Comparison of ENCODE assay signal across 8 cellular contexts in genomic region chrX:103686199-103687072, GRCh38. TPM values are rescaled to one million over a fixed set of nuclear protein-coding genes. Genes with fewer than 3 reads are reported as not detected.
DNase-seq lines count a peak whose midpoint lies in the region; ATAC-seq and TF ChIP-seq lines count a peak whose summit lies in the region.

TSS of gene MORF4L2 (minus strand) at chrX:103686699. CDS start at chrX:103677027, 9,672 bp downstream.

- H3K27ac Mint-ChIP-seq in activated T-helper 17 cell treated with anti-CD3 and anti-CD28 coated beads, Interleukin-2, amount 50 U/mL, for 72 hours, result no peak within 1 kb of the TSS
- H3K27ac Mint-ChIP-seq in natural killer cell, result no peak within 1 kb of the TSS
- H3K27ac Mint-ChIP-seq in stimulated activated naive CD8-positive, alpha-beta T cell treated with anti-CD3 and anti-CD28 coated beads, Interleukin-15, Interleukin-2, amounts not matched to agents 100 ng/mL and 50 ng/mL, for 24 hours, result peak within 1 kb of the TSS; percentile 92

- H3K9me3 Mint-ChIP-seq in activated T-helper 17 cell treated with anti-CD3 and anti-CD28 coated beads, Interleukin-2, amount 50 U/mL, for 72 hours, result no peaks in the 10 kb centered on the region
- no peaks in the 10 kb centered on the region for H3K9me3 Mint-ChIP-seq in natural killer cell
- no peaks in the 10 kb centered on the region for H3K9me3 Mint-ChIP-seq in stimulated activated naive CD8-positive, alpha-beta T cell treated with anti-CD3 and anti-CD28 coated beads, Interleukin-15, Interleukin-2, amounts not matched to agents 100 ng/mL and 50 ng/mL, for 24 hours

- TF ChIP-seq CTCF in LNCaP clone FGC (IDR thresholded peaks at IDR 0.05; ENCODE audit: control insufficient read depth, extremely low read depth, insufficient read depth) (no peak), RWPE1 (conservative IDR thresholded peaks at IDR 0.05; ENCODE audit: low read depth) (no peak), natural killer cell (IDR thresholded peaks at IDR 0.05) (no peak)

- ATAC-seq in activated T-helper 17 cell treated with anti-CD3 and anti-CD28 coated beads, Interleukin-2, amount 50 U/mL, for 72 hours (replicated peaks), result peak; percentile 91
- peak; percentile 81 to 92 (median 85) for ATAC-seq in natural killer cell

- peaks cover 38% of the 10 kb centered on the region for H3K36me3 Mint-ChIP-seq in activated T-helper 17 cell treated with anti-CD3 and anti-CD28 coated beads, Interleukin-2, amount 50 U/mL, for 72 hours (ENCODE audit: low read depth)
- no peaks in the 10 kb centered on the region for H3K36me3 Mint-ChIP-seq in natural killer cell
- peaks cover 31% of the 10 kb centered on the region for H3K36me3 Mint-ChIP-seq in stimulated activated naive CD8-positive, alpha-beta T cell treated with anti-CD3 and anti-CD28 coated beads, Interleukin-15, Interleukin-2, amounts not matched to agents 100 ng/mL and 50 ng/mL, for 24 hours (ENCODE audit: low read depth)

- intact Hi-C loops in natural killer cell (cut with micrococcal nuclease), result loop anchor here (2.0 to 5.0 kb wide), 4 partner anchors 154 to 480 kb away; partner anchors contain the start of genes FAM199X and ZCCHC18

- peak within 1 kb of the TSS; percentile 89 for H3K4me3 ChIP-seq in LNCaP clone FGC (ENCODE audit: low read depth, low read length)

- H3K27ac ChIP-seq in RWPE1, result peak within 1 kb of the TSS; percentile 93

- no peaks in the 10 kb centered on the region for H3K4me1 Mint-ChIP-seq in activated T-helper 17 cell treated with anti-CD3 and anti-CD28 coated beads, Interleukin-2, amount 50 U/mL, for 72 hours
- H3K4me1 Mint-ChIP-seq in natural killer cell, result peaks cover 4 to 5% of the 10 kb centered on the region in 2 donors
- peaks cover 15% of the 10 kb centered on the region for H3K4me1 Mint-ChIP-seq in stimulated activated naive CD8-positive, alpha-beta T cell treated with anti-CD3 and anti-CD28 coated beads, Interleukin-15, Interleukin-2, amounts not matched to agents 100 ng/mL and 50 ng/mL, for 24 hours (ENCODE audit: low read depth)

- no peak within 1 kb of the TSS for H3K4me3 Mint-ChIP-seq in activated T-helper 17 cell treated with anti-CD3 and anti-CD28 coated beads, Interleukin-2, amount 50 U/mL, for 72 hours
- H3K4me3 Mint-ChIP-seq in natural killer cell, result peak within 1 kb of the TSS; percentile 66
- H3K4me3 Mint-ChIP-seq in stimulated activated naive CD8-positive, alpha-beta T cell treated with anti-CD3 and anti-CD28 coated beads, Interleukin-15, Interleukin-2, amounts not matched to agents 100 ng/mL and 50 ng/mL, for 24 hours, result peak within 1 kb of the TSS; percentile 91

- POLR2A ChIA-PET in RWPE1 (lab: Yijun Ruan, JAX; ENCODE audit: low non-redundant PET), result interaction anchor here (0.7 kb wide), 2 partner anchors 103 to 107 kb away, joined by 3 to 4 read pairs; no protein-coding TSS in a partner anchor

- peak; percentile 99 for DNase-seq in EH (ENCODE audit: low read depth)
- DNase-seq in GOT3 (lab: John Stamatoyannopoulos, UW), result peak; percentile 69
- peak; percentile 98 for DNase-seq in LNCaP clone FGC (ENCODE audit: low read depth)
- DNase-seq in RWPE1 (ENCODE audit: low spot score), result peak; percentile 91
- peak; percentile 99 for DNase-seq in fibroblast of peridontal ligament (ENCODE audit: extremely low read depth)
- DNase-seq in natural killer cell, result peak; percentile 77

- CTCF ChIA-PET in RWPE1 (lab: Yijun Ruan, JAX), result interaction anchor here (0.6 to 0.7 kb wide), 4 partner anchors 106 to 241 kb away, joined by 3 read pairs; no protein-coding TSS in a partner anchor

- no peaks in the 10 kb centered on the region for H3K27me3 Mint-ChIP-seq in activated T-helper 17 cell treated with anti-CD3 and anti-CD28 coated beads, Interleukin-2, amount 50 U/mL, for 72 hours
- no peaks in the 10 kb centered on the region for H3K27me3 Mint-ChIP-seq in natural killer cell (ENCODE audit: low read depth in 2 of 2)
- H3K27me3 Mint-ChIP-seq in stimulated activated naive CD8-positive, alpha-beta T cell treated with anti-CD3 and anti-CD28 coated beads, Interleukin-15, Interleukin-2, amounts not matched to agents 100 ng/mL and 50 ng/mL, for 24 hours, result no peaks in the 10 kb centered on the region

RNA-seq across cellular contexts. Expression of gene MORF4L2, which starts in this region (rescaled TPM):
- total RNA-seq in activated T-helper 17 cell treated with anti-CD3 and anti-CD28 coated beads, Interleukin-2, amount 50 U/mL, for 72 hours, result 100 to 1,000 TPM; 181 to 247 TPM
- total RNA-seq in natural killer cell, result 100 to 1,000 TPM; 136 to 227 (median 141) TPM

Comparison
In these comparisons a context has a peak if more than half of its experiments do, and no peak if none do; other contexts are left out.
1. Peak in every context shown above with its lines: DNase-seq, ATAC-seq, H3K4me3 ChIP-seq and H3K27ac ChIP-seq.